8 cellular contexts compared by ENCODE assay signal in the genomic region with DNA sequence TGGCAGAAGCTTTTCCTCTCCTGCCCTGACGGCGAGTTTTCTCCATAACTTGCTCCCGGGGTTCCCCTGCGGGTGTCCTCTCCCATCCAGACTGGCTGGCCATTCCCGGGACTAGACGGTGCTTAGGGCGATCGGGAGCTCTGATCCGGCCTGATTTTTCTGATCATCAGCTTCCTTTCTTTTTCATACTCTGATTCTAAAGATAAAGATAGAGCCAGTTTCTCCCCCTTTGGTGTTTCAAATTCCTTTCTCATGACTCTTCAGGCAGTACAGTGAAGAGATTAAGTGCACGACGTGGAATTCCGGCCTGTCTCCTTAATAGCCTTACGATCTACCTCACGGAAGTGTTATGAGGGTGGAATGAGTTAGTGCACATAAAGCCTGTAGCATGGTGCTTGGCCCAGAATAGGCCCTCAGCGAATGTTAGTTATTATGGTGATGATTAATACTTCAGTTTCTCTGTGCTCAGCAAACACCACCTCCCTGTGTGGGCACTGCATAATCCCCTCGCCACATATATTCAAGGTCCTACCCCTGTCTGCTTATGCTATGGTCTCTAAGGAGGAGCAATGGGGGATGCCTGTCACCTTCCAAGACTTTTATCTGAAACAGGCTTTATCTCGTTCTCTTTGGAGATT.
DNase-seq lines count a peak whose midpoint lies in the region; ATAC-seq, FAIRE-seq and TF ChIP-seq lines count a peak whose summit lies in the region.

No MANE protein-coding gene starts in this region.

- H3K4me1 ChIP-seq in HUES64 (ENCODE audit: insufficient read depth, low read length) (peaks cover 20% of the 10 kb centered on the region), lung (ENCODE audit: control insufficient read depth in 2 of 2, insufficient read depth in 2 of 2, low read length in 2 of 2) (no peaks in the 10 kb centered on the region), small intestine (ENCODE audit: control insufficient read depth in 2 of 2, insufficient read depth in 1 of 2, low read depth in 1 of 2, low read length in 1 of 2) (no peaks in the 10 kb centered on the region)

- ATAC-seq in lung (ENCODE audit: insufficient read depth, low FRiP score): no peak
- ATAC-seq in GM19452 (IDR thresholded peaks at IDR 0.05; ENCODE audit: unreplicated experiment): no peak

- WGBS in HUES64: 70% methylated on average over 16 of the region's 17 CpGs
- 73 to 81% methylated on average over 17 of the region's 17 CpGs for WGBS in lung, 2 donors
- 75 to 82% (median 76%) methylated on average over 17 of the region's 17 CpGs for WGBS in small intestine, 3 donors

- no peak overlapping the region; the same call in 1 of the 2 replicates for H3K9ac ChIP-seq in HUES64 (ENCODE audit: low read depth, low read length)

- H3K36me3 ChIP-seq in HUES64 (ENCODE audit: insufficient read depth, low read length) (no peaks in the 10 kb centered on the region), bronchial epithelial cell (ENCODE audit: control insufficient read depth, insufficient read depth, low read length) (no peaks in the 10 kb centered on the region), lung (ENCODE audit: control insufficient read depth in 2 of 2, insufficient read depth in 2 of 2, low read length in 2 of 2) (no peaks in the 10 kb centered on the region), small intestine (ENCODE audit: control insufficient read depth in 2 of 2, insufficient read depth in 2 of 2, low read length in 2 of 2) (no peaks in the 10 kb centered on the region)

- no peak overlapping the region for H3K4me3 ChIP-seq in HUES64 (ENCODE audit: low read length)
- no peak overlapping the region for H3K4me3 ChIP-seq in bronchial epithelial cell (ENCODE audit: low read depth, low read length)
- peak overlapping the region; percentile 16 for H3K4me3 ChIP-seq in lung
- no peak overlapping the region for H3K4me3 ChIP-seq in small intestine (ENCODE audit: low read depth in 1 of 2, low read length in 2 of 2)

- TF ChIP-seq CTCF in bronchial epithelial cell (IDR thresholded peaks at IDR 0.05; ENCODE audit: insufficient read depth, low read length, severe bottlenecking) (no peak), lung (IDR thresholded peaks at IDR 0.05; ENCODE audit: control extremely low read depth, extremely low read depth) (no peak), D721Med (IDR thresholded peaks at IDR 0.05; ENCODE audit: insufficient read depth, missing control alignments) (no peak)

- FAIRE-seq in bronchial epithelial cell (lab: Jason Lieb, UNC): no peak
- FAIRE-seq in D721Med (lab: Jason Lieb, UNC): no peak
- no peak for FAIRE-seq in small intestine (lab: Jason Lieb, UNC)

- peak; percentile 27 for DNase-seq in AG08395 (ENCODE audit: low spot score)
- peak; percentile 79 for DNase-seq in bronchial epithelial cell (ENCODE audit: low read depth)
- DNase-seq in lung (ENCODE audit: low spot score): no peak
- DNase-seq in D721Med (ENCODE audit: insufficient read length, low spot score): no peak
- DNase-seq in COR-L47 (lab: John Stamatoyannopoulos, UW): no peak
- DNase-seq in small intestine: no peak

- H3K9me3 ChIP-seq in HUES64 (ENCODE audit: insufficient read depth, low read depth, low read length) (no peaks in the 10 kb centered on the region), lung (ENCODE audit: control insufficient read depth in 2 of 2, insufficient read depth in 1 of 2, low read length in 1 of 2) (no peaks in the 10 kb centered on the region), small intestine (ENCODE audit: control insufficient read depth, low read depth) (no peaks in the 10 kb centered on the region)

- H3K27ac ChIP-seq in HUES64 (ENCODE audit: low read depth, low read length) (peak overlapping the region; percentile 2; the same call in 1 of the 2 replicates), lung (ENCODE audit: low read depth in 1 of 2, low read length in 1 of 2) (no peak overlapping the region), small intestine (ENCODE audit: low read depth in 1 of 2, low read length in 1 of 2) (no peak overlapping the region)

- H3K27me3 ChIP-seq in HUES64 (ENCODE audit: insufficient read depth, low read length) (no peaks in the 10 kb centered on the region), bronchial epithelial cell (ENCODE audit: control insufficient read depth, insufficient read depth, low read length) (no peaks in the 10 kb centered on the region), lung (ENCODE audit: control insufficient read depth, insufficient read depth) (no peaks in the 10 kb centered on the region), small intestine (ENCODE audit: control insufficient read depth in 2 of 2, insufficient read depth in 2 of 2, low read length in 2 of 2) (no peaks in the 10 kb centered on the region)

Comparison
In these comparisons a context has a peak if more than half of its experiments do, and no peak if none do; other contexts are left out.
1. DNase-seq: peak in AG08395 (single experiment) and bronchial epithelial cell (single experiment); none in lung (single experiment), D721Med (single experiment), COR-L47 (single experiment) and small intestine (single experiment).